In the genomic region with DNA sequence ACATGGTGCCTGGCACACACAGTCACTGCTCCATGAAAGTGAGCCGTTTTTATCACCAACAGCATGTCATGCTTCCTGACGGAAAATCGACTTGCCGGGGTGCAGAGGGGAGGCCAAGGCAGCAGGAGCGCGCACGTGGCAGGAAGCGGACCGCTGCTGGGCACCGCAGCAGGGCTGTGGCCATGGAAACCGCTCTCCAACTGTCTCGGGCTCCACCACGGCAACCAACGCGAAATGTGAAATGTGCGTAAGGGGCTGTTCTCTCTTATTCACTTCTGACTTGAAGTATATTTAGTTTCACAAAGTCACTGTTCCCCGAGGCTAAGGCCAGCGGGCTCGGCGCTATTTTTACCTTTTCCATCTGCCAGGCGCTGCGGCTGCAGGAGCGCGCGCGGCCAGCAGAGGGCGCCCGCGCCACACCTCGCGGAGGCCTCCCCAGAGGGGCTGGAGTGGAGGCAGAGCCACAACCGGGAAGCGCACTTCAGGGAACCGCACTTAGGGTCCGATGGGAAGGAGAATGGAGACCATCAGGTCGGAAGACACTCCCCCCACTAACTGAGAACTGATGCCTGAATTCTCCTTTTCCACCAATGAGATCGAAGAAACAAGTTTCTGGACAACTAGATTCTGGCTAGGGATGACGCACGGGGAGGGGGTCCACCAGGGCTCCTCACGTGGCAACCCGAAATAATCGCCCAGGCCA, we compare ENCODE assay signal across 8 cellular contexts. TPM values are rescaled to one million over a fixed set of nuclear protein-coding genes. Genes with fewer than 3 reads are reported as not detected.
A peak's percentile ranks its signal among the peaks of the same experiment; 100 is the strongest.
DNase-seq lines count a peak whose midpoint lies in the region; ATAC-seq and TF ChIP-seq lines count a peak whose summit lies in the region.

No MANE protein-coding gene starts in this region.

- H3K27me3 Mint-ChIP-seq in HFFc6 (ENCODE audit: insufficient read depth) (peaks cover 3% of the 10 kb centered on the region; the same call in 1 of the 2 replicates), WTC11 (ENCODE audit: low read depth) (no peaks in the 10 kb centered on the region)

- peaks cover 21% of the 10 kb centered on the region for H3K4me1 Mint-ChIP-seq in HFFc6 (ENCODE audit: low read depth)
- H3K4me1 Mint-ChIP-seq in WTC11, result peaks cover 40% of the 10 kb centered on the region

- H3K9me3 Mint-ChIP-seq in HFFc6 (no peaks in the 10 kb centered on the region), WTC11 (no peaks in the 10 kb centered on the region)

- peak overlapping the region; percentile 20; the same call in 1 of the 2 replicates for H3K4me2 ChIP-seq in BLaER1
- no peak overlapping the region for H3K4me2 ChIP-seq in mammary epithelial cell (ENCODE audit: insufficient read depth, low read depth, low read length)

- no peak overlapping the region for H3K27ac ChIP-seq in BLaER1
- H3K27ac ChIP-seq in mammary epithelial cell (ENCODE audit: insufficient read depth, low read depth, low read length), result no peak overlapping the region

- ATAC-seq in WTC11 (peak; percentile 92), HG02970 (IDR thresholded peaks at IDR 0.05; ENCODE audit: low FRiP score, unreplicated experiment) (no peak)

- POLR2A ChIA-PET in WTC11 (lab: Charles Lee), result no interaction called here

- dilution Hi-C loops in mammary epithelial cell (cut with HindIII; ENCODE audit: low sequenced_read_pairs), result loop anchor here (10.0 kb wide), 2 partner anchors 75 to 185 kb away; no protein-coding TSS in a partner anchor

- H3K36me3 ChIP-seq in BLaER1, result peaks cover 99% of the 10 kb centered on the region
- peaks cover 35% of the 10 kb centered on the region for H3K36me3 ChIP-seq in mammary epithelial cell (ENCODE audit: insufficient read depth, low read length)

- peaks cover 45% of the 10 kb centered on the region for H3K79me2 ChIP-seq in mammary epithelial cell (ENCODE audit: insufficient read depth, low read length)

- intact Hi-C loops in mammary epithelial cell (cut with micrococcal nuclease), result loop anchor here (1.0 to 2.0 kb wide), 3 partner anchors 66 to 187 kb away; no protein-coding TSS in a partner anchor

- peaks cover 16% of the 10 kb centered on the region; the same call in 1 of the 2 replicates for H3K4me1 ChIP-seq in BLaER1
- no peaks in the 10 kb centered on the region for H3K4me1 ChIP-seq in mammary epithelial cell (ENCODE audit: insufficient read depth, low read length)

- BruUV-seq in mammary epithelial cell (replicated peaks; lab: Mats Ljungman, UMichigan), result no TSS peak

- H3K27ac Mint-ChIP-seq in HFFc6, result peak overlapping the region; percentile 40
- H3K27ac Mint-ChIP-seq in WTC11, result peak overlapping the region; percentile 23

- TF ChIP-seq CTCF in HFFc6 (IDR thresholded peaks at IDR 0.05) (peak; percentile 99), WTC11 (IDR thresholded peaks at IDR 0.05) (peak; percentile 100), mammary epithelial cell (conservative IDR thresholded peaks at IDR 0.05 in 1 of 2, IDR thresholded peaks at IDR 0.05 in 1 of 2; ENCODE audit: extremely low read depth in 1 of 2, insufficient read depth in 1 of 2, low read depth in 1 of 2, low read length in 2 of 2) (peak; percentile 83 to 99)

- H3K9ac ChIP-seq in BLaER1, result no peak overlapping the region
- no peak overlapping the region for H3K9ac ChIP-seq in mammary epithelial cell (ENCODE audit: insufficient read depth, low read length)

- H3K4me3 ChIP-seq in BLaER1 (no peak overlapping the region), mammary epithelial cell (replicated peaks in 1 of 3; ENCODE audit: insufficient read depth in 1 of 3, low read depth in 2 of 3, low read length in 3 of 3) (no peak overlapping the region)

- H4K20me1 ChIP-seq in BLaER1 (peaks cover 96% of the 10 kb centered on the region), mammary epithelial cell (ENCODE audit: insufficient read depth, low read length) (no peaks in the 10 kb centered on the region)

- peaks cover 51% of the 10 kb centered on the region for H3K36me3 Mint-ChIP-seq in HFFc6 (ENCODE audit: low read depth)
- peaks cover 98% of the 10 kb centered on the region for H3K36me3 Mint-ChIP-seq in WTC11

- H3K27me3 ChIP-seq in BLaER1, result no peaks in the 10 kb centered on the region
- no peaks in the 10 kb centered on the region for H3K27me3 ChIP-seq in mammary epithelial cell (ENCODE audit: insufficient read depth, low read length)

- H3K4me3 Mint-ChIP-seq in HFFc6, result no peak overlapping the region
- H3K4me3 Mint-ChIP-seq in WTC11, result no peak overlapping the region

- CTCF ChIA-PET in WTC11 (lab: Charles Lee), result interaction anchor here (1.2 kb wide), 1 partner anchor 58 kb away, joined by 4 read pairs; no protein-coding TSS in a partner anchor
- CTCF ChIA-PET in mammary epithelial cell (lab: Charles Lee; ENCODE audit: low non-redundant PET), result no interaction called here

- no peaks in the 10 kb centered on the region for H3K9me3 ChIP-seq in BLaER1
- H3K9me3 ChIP-seq in mammary epithelial cell (replicated peaks; ENCODE audit: insufficient read depth, low read length), result no peaks in the 10 kb centered on the region

- peak; percentile 20 for DNase-seq in HFFc6
- DNase-seq in WTC11 (ENCODE audit: low spot score), result peak; percentile 88
- peak; percentile 30 for DNase-seq in mammary epithelial cell
- peak; percentile 76 for DNase-seq in inferior parietal cortex (ENCODE audit: extremely low spot score)
- DNase-seq in stimulated activated CD4-positive, alpha-beta T cell treated with anti-CD3 and anti-CD28 coated beads, Interleukin-1b, Interleukin-23, amount 100 ng/mL, for 24 hours (ENCODE audit: low read depth in 4 of 4, low spot score in 1 of 4), result peak in 3 of 4 experiments; percentile 38 to 50 (median 50)
- no peak for DNase-seq in OCI-M2 (lab: John Stamatoyannopoulos, UW; ENCODE audit: unreplicated experiment)

- H2AFZ ChIP-seq in mammary epithelial cell (ENCODE audit: low read depth, low read length), result no peak overlapping the region

- in situ Hi-C loops in mammary epithelial cell (cut with MboI; ENCODE audit: low sequenced_read_pairs in 2 of 2), result loop anchor here (10.0 kb wide), 2 partner anchors 65 to 185 kb away; no protein-coding TSS in a partner anchor

- 26% methylated on average over 25 of the region's 42 CpGs for WGBS in mammary epithelial cell (ENCODE audit: low coverage, missing lambda C conversion rate)

TF ChIP-seq in WTC11, 78 proteins besides CTCF, POLR2A, EP300 and RAD21 (continues in another document):
- TF ChIP-seq, protein P1, sequence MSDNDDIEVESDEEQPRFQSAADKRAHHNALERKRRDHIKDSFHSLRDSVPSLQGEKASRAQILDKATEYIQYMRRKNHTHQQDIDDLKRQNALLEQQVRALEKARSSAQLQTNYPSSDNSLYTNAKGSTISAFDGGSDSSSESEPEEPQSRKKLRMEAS (CRISPR knock-in tag; IDR thresholded peaks at IDR 0.05), result 0 out of 2 replicates have a peak, but pooled peaks have one; percentile 51
- TF ChIP-seq ZNF263 (CRISPR knock-in tag; IDR thresholded peaks at IDR 0.05; ENCODE audit: low read depth), result no peak
- TF ChIP-seq, protein P2, sequence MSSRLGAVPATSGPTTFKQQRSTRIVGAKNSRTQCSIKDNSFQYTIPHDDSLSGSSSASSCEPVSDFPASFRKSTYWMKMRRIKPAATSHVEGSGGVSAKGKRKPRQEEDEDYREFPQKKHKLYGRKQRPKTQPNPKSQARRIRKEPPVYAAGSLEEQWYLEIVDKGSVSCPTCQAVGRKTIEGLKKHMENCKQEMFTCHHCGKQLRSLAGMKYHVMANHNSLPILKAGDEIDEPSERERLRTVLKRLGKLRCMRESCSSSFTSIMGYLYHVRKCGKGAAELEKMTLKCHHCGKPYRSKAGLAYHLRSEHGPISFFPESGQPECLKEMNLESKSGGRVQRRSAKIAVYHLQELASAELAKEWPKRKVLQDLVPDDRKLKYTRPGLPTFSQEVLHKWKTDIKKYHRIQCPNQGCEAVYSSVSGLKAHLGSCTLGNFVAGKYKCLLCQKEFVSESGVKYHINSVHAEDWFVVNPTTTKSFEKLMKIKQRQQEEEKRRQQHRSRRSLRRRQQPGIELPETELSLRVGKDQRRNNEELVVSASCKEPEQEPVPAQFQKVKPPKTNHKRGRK (CRISPR knock-in tag; IDR thresholded peaks at IDR 0.05; ENCODE audit: borderline replicate concordance), result no peak
- TF ChIP-seq ZNF671 (CRISPR knock-in tag; IDR thresholded peaks at IDR 0.05), result no peak
- TF ChIP-seq, protein P3, sequence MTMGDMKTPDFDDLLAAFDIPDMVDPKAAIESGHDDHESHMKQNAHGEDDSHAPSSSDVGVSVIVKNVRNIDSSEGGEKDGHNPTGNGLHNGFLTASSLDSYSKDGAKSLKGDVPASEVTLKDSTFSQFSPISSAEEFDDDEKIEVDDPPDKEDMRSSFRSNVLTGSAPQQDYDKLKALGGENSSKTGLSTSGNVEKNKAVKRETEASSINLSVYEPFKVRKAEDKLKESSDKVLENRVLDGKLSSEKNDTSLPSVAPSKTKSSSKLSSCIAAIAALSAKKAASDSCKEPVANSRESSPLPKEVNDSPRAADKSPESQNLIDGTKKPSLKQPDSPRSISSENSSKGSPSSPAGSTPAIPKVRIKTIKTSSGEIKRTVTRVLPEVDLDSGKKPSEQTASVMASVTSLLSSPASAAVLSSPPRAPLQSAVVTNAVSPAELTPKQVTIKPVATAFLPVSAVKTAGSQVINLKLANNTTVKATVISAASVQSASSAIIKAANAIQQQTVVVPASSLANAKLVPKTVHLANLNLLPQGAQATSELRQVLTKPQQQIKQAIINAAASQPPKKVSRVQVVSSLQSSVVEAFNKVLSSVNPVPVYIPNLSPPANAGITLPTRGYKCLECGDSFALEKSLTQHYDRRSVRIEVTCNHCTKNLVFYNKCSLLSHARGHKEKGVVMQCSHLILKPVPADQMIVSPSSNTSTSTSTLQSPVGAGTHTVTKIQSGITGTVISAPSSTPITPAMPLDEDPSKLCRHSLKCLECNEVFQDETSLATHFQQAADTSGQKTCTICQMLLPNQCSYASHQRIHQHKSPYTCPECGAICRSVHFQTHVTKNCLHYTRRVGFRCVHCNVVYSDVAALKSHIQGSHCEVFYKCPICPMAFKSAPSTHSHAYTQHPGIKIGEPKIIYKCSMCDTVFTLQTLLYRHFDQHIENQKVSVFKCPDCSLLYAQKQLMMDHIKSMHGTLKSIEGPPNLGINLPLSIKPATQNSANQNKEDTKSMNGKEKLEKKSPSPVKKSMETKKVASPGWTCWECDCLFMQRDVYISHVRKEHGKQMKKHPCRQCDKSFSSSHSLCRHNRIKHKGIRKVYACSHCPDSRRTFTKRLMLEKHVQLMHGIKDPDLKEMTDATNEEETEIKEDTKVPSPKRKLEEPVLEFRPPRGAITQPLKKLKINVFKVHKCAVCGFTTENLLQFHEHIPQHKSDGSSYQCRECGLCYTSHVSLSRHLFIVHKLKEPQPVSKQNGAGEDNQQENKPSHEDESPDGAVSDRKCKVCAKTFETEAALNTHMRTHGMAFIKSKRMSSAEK (CRISPR knock-in tag; IDR thresholded peaks at IDR 0.05; ENCODE audit: borderline replicate concordance), result no peak

RNA-seq across cellular contexts. Expression of a gene that starts 19.7 kb away (rescaled TPM):
- total RNA-seq in HFFc6 (2021; fragmentation: NEBNext Ultra II Directional; extraction: Animal tissue kit (Norgen Biotek cat#: 25700)), result 10 to 100 TPM; 36.0 to 43.8 (median 38.0) TPM
- 377 to 407 TPM (median 395 TPM) in 3 replicates for total RNA-seq in WTC11 (2021)
- 100 to 1,000 TPM in 1 of 2 donors, 10 to 100 TPM in 1; 97.9 to 113 TPM for total RNA-seq in mammary epithelial cell
- 112 TPM for polyA plus RNA-seq in mammary epithelial cell
- 104 TPM for polyA minus RNA-seq in mammary epithelial cell

RNA-seq across cellular contexts. Expression of a gene that starts 47.8 kb away (rescaled TPM):
- not detected for total RNA-seq in HFFc6 (2021; fragmentation: NEBNext Ultra II Directional; extraction: Animal tissue kit (Norgen Biotek cat#: 25700))
- not detected in 3 replicates for total RNA-seq in WTC11 (2021)
- total RNA-seq in mammary epithelial cell, result not detected
- 0.02 TPM for polyA plus RNA-seq in mammary epithelial cell
- not detected for polyA minus RNA-seq in mammary epithelial cell
